Comparison of ENCODE assay signal across 27 cellular contexts in genomic region chr11:71322192-71322735, GRCh38.
"Had no signal": no experiment of that assay in that cellular context is flagged by ENCODE, and none has a peak within 500 bp of the region (broad histone marks: within the 10 kb centered on the region; RNA-seq: fewer than 3 reads in every experiment).

No MANE protein-coding gene starts in this region.

- H3K27ac ChIP-seq: breast epithelium, SJCRH30 had no signal

- H3K4me1 ChIP-seq: breast epithelium, SJCRH30 had no signal

- ATAC-seq: activated CD8-positive, alpha-beta T cell treated with anti-CD3 and anti-CD28 coated beads, Interleukin-2, amount 10 ng/mL, durations not matched to agents 7 days and 5 days; activated T-cell treated with anti-CD3 and anti-CD28 coated beads, Interleukin-2, amount 50 U/mL, for 4 hours; activated T-helper 17 cell treated with anti-CD3 and anti-CD28 coated beads, Interleukin-2, amount 50 U/mL, for 72 hours; Right ventricle myocardium inferior; SK-N-SH treated with all-trans-retinoic acid at 6 μM for 48 hours; WTC11 had no signal

- H3K4me3 ChIP-seq: breast epithelium, SJCRH30 had no signal

- H3K36me3 ChIP-seq: breast epithelium, SJCRH30 had no signal

- DNase-seq: activated CD4-positive, alpha-beta T cell treated with anti-CD3 and anti-CD28 coated beads for 48 hours; activated CD4-positive, alpha-beta T cell treated with anti-CD3 and anti-CD28 coated beads, Interleukin-2, amount 50 U/mL, for 4 hours; activated CD4-positive, CD25-positive, alpha-beta regulatory T cell treated with anti-CD3 and anti-CD28 coated beads, Interleukin-2, amount 50 U/mL, for 72 hours; activated CD8-positive, alpha-beta T cell treated with anti-CD3 and anti-CD28 coated beads, Interleukin-2, amount 10 ng/mL, durations not matched to agents 7 days and 5 days; activated gamma-delta T cell; activated naive CD4-positive, alpha-beta T cell treated with anti-CD3 and anti-CD28 coated beads, Interleukin-2, amount 10 ng/mL, durations not matched to agents 7 days and 5 days; activated naive CD8-positive, alpha-beta T cell treated with anti-CD3 and anti-CD28 coated beads for 36 hours; activated T-cell treated with anti-CD3 and anti-CD28 coated beads, Interleukin-2, amount 50 U/mL, for 4 hours; central memory CD4-positive, alpha-beta T cell; IMR-90; KG1; NCI-H1048; NCI-H146; NCI-H187 treated with DMSO at 0.1 percent for 48 hours; NCI-H2171; NCI-H2227 treated with DMSO at 0.1 percent for 48 hours; NCI-H446 treated with DMSO at 0.1 percent for 48 hours; NCI-H526; NCI-H82; RPMI8226; SJCRH30; SW 1271 had no signal

- H3K27me3 Mint-ChIP-seq: activated naive CD4-positive, alpha-beta T cell treated with anti-CD3 and anti-CD28 coated beads, Interleukin-2, amount 10 ng/mL, durations not matched to agents 7 days and 5 days had no signal

- H3K9me3 ChIP-seq: breast epithelium, SJCRH30 had no signal

- H3K27ac Mint-ChIP-seq: activated CD8-positive, alpha-beta T cell treated with anti-CD3 and anti-CD28 coated beads, Interleukin-2, amount 10 ng/mL, durations not matched to agents 7 days and 5 days; activated naive CD4-positive, alpha-beta T cell treated with anti-CD3 and anti-CD28 coated beads, Interleukin-2, amount 10 ng/mL, durations not matched to agents 7 days and 5 days; activated naive CD8-positive, alpha-beta T cell treated with anti-CD3 and anti-CD28 coated beads for 36 hours; activated T-helper 17 cell treated with anti-CD3 and anti-CD28 coated beads, Interleukin-2, amount 50 U/mL, for 72 hours; WTC11 had no signal

- H3K4me1 Mint-ChIP-seq: activated naive CD4-positive, alpha-beta T cell treated with anti-CD3 and anti-CD28 coated beads, Interleukin-2, amount 10 ng/mL, durations not matched to agents 7 days and 5 days; activated naive CD8-positive, alpha-beta T cell treated with anti-CD3 and anti-CD28 coated beads for 36 hours; activated T-helper 17 cell treated with anti-CD3 and anti-CD28 coated beads, Interleukin-2, amount 50 U/mL, for 72 hours; WTC11 had no signal

- H3K4me3 Mint-ChIP-seq: activated CD8-positive, alpha-beta T cell treated with anti-CD3 and anti-CD28 coated beads, Interleukin-2, amount 10 ng/mL, durations not matched to agents 7 days and 5 days; activated naive CD4-positive, alpha-beta T cell treated with anti-CD3 and anti-CD28 coated beads, Interleukin-2, amount 10 ng/mL, durations not matched to agents 7 days and 5 days; activated naive CD8-positive, alpha-beta T cell treated with anti-CD3 and anti-CD28 coated beads for 36 hours; activated T-cell treated with anti-CD3 and anti-CD28 coated beads, Interleukin-2, amount 50 U/mL, for 4 hours; activated T-helper 17 cell treated with anti-CD3 and anti-CD28 coated beads, Interleukin-2, amount 50 U/mL, for 72 hours; WTC11 had no signal

- H3K27me3 ChIP-seq: breast epithelium, SJCRH30 had no signal

- H3K36me3 Mint-ChIP-seq: activated naive CD4-positive, alpha-beta T cell treated with anti-CD3 and anti-CD28 coated beads, Interleukin-2, amount 10 ng/mL, durations not matched to agents 7 days and 5 days had no signal
